In the genomic region with DNA sequence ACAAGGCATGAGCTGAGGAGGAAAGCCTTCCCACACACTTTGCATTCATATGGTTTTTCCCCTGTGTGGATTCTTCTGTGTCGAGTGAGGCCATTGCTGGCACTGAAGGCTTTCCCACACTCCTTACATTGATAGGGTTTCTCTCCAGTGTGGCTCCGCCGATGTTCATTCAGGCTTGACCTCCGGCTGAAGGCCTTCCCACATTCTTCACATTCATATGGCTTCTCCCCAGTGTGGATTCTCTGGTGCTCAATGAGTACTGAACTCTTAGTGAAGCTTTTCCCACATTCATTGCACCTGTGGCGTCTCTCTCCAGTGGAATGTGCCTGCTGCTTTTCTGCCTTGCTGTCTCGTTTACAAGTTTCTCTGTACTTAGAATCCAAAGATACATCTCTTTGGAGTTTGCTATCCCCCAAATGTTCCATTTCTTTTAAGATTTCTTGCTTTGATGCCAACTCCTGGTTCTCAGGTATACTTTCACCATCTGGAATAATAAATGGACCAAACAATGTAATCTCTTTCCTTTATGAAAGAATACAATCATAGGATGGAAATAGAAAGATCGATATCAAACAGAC, we compare ENCODE assay signal across 23 cellular contexts.
"Had no signal": no experiment of that assay in that cellular context is flagged by ENCODE, and none has a peak within 500 bp of the region (broad histone marks: within the 10 kb centered on the region; RNA-seq: fewer than 3 reads in every experiment).

No MANE protein-coding gene starts in this region.

- H3K4me1 Mint-ChIP-seq: natural killer cell, neural crest cell had no signal

- H3K27ac Mint-ChIP-seq: natural killer cell; stimulated activated naive CD8-positive, alpha-beta T cell treated with anti-CD3 and anti-CD28 coated beads, Interleukin-15, Interleukin-2, amounts not matched to agents 100 ng/mL and 50 ng/mL, for 24 hours had no signal

- DNase-seq: cortex of kidney; dorsolateral prefrontal cortex; effector CD8-positive, alpha-beta T cell; gastrocnemius medialis; heart right ventricle; hypothalamus; kidney glomerular epithelial cell; mammary epithelial cell; mucosa of descending colon; natural killer cell; posterior cingulate gyrus; stimulated activated CD4-positive, alpha-beta T cell treated with anti-CD3 and anti-CD28 coated beads, Interleukin-12 subunit alpha, Interleukin-12 subunit beta, amount 100 ng/mL, for 4 hours; substantia nigra; transverse colon had no signal

- H3K4me1 ChIP-seq: esophagus muscularis mucosa, gastrocnemius medialis, heart right ventricle, transverse colon had no signal

- FAIRE-seq: endometrium, islet of Langerhans had no signal

- H3K4me3 Mint-ChIP-seq: natural killer cell; neural crest cell; stimulated activated naive CD8-positive, alpha-beta T cell treated with anti-CD3 and anti-CD28 coated beads, Interleukin-15, Interleukin-2, amounts not matched to agents 100 ng/mL and 50 ng/mL, for 24 hours had no signal

- ATAC-seq: gastrocnemius medialis, heart right ventricle, mucosa of descending colon, natural killer cell, sciatic nerve had no signal

- H3K27ac ChIP-seq: dorsolateral prefrontal cortex, epithelial cell of prostate, esophagus muscularis mucosa, gastrocnemius medialis, heart right ventricle, skin epidermis, thoracic aorta, transverse colon had no signal

- H3K27me3 ChIP-seq: dorsolateral prefrontal cortex, esophagus muscularis mucosa, gastrocnemius medialis, heart right ventricle, transverse colon had no signal

- H3K4me3 ChIP-seq: dorsolateral prefrontal cortex, esophagus muscularis mucosa, heart right ventricle, mucosa of descending colon, skin epidermis, thoracic aorta, transverse colon had no signal
